Comparison of ENCODE assay signal across 8 cellular contexts in the genomic region with DNA sequence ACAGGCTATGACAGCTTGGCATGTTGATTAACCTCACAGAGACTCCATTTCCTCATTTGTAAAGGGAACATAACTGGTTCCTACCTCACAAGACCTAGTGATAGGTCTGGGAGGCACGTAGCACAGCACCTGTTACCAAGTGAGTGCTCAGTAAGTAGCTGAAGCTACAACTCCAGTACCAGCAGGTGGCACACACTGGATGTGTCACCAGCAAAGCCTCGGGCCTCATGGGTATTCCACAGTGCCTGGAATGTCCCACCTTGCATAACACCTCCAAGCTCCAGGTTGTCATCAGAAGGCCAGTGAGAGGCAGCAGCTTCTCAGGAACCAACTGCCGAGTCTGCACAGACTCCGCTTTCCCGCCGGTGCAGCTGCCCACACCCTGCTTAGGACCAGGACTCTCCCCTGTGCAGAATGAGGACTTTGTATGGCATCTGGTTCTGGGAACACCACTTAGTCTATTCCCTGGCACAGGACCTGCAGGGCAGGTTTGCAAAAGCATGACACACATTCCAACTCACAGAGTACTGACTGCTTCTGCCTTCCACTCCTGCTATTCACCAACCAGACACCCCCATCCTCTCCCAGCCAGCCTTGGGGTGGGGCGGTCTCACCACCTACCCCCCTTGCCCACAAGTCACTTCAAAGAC. TPM values are rescaled to one million over a fixed set of nuclear protein-coding genes. Genes with fewer than 3 reads are reported as not detected.
DNase-seq lines count a peak whose midpoint lies in the region; ATAC-seq and TF ChIP-seq lines count a peak whose summit lies in the region.

No MANE protein-coding gene starts in this region.

- ATAC-seq in GM18867 (IDR thresholded peaks at IDR 0.05; ENCODE audit: unreplicated experiment) (peak; percentile 36), GM18870 (IDR thresholded peaks at IDR 0.05; ENCODE audit: unreplicated experiment) (no peak)

- H3K36me3 ChIP-seq in kidney epithelial cell (ENCODE audit: control insufficient read depth, insufficient read depth, low read length) (no peaks in the 10 kb centered on the region), ascending aorta (no peaks in the 10 kb centered on the region)

- H3K27ac Mint-ChIP-seq in CD14-positive monocyte (peak overlapping the region; percentile 85 to 95 (median 90)), nephron progenitor cell (no peak overlapping the region)

- H3K4me3 Mint-ChIP-seq in CD14-positive monocyte: peak overlapping the region; percentile 78 to 86
- H3K4me3 Mint-ChIP-seq in nephron progenitor cell: no peak overlapping the region

- H3K4me3 ChIP-seq in kidney epithelial cell (ENCODE audit: low read depth, low read length) (no peak overlapping the region), ascending aorta (no peak overlapping the region)

- intact Hi-C loops in CD14-positive monocyte (cut with micrococcal nuclease) (loop anchor here in 1 of 2 donors (10.0 kb wide), 1 partner anchor 86 kb away; the partner anchor contains the start of gene HDAC7), ascending aorta (cut with DNase I) (loop anchor here (5.0 to 10.0 kb wide), 3 partner anchors 193 to 817 kb away; partner anchors contain the start of genes CCNT1, RPAP3 and SENP1)

- peaks cover 0 to 21% of the 10 kb centered on the region in 2 donors for H3K4me1 ChIP-seq in ascending aorta

- no peak for TF ChIP-seq CTCF in CD14-positive monocyte (IDR thresholded peaks at IDR 0.05)
- TF ChIP-seq CTCF in kidney epithelial cell (IDR thresholded peaks at IDR 0.05; ENCODE audit: insufficient read depth, low read length, poor library complexity, severe bottlenecking): peak; percentile 27
- TF ChIP-seq CTCF in nephron progenitor cell (IDR thresholded peaks at IDR 0.05): no peak
- no peak for TF ChIP-seq CTCF in ascending aorta (IDR thresholded peaks at IDR 0.05)

- peaks cover 32 to 38% of the 10 kb centered on the region in 2 donors for H3K36me3 Mint-ChIP-seq in CD14-positive monocyte
- H3K36me3 Mint-ChIP-seq in nephron progenitor cell (ENCODE audit: low read depth): no peaks in the 10 kb centered on the region

- H3K9me3 Mint-ChIP-seq in CD14-positive monocyte: peaks cover 0 to 1% (median 0%) of the 10 kb centered on the region in 7 donors
- H3K9me3 Mint-ChIP-seq in nephron progenitor cell: no peaks in the 10 kb centered on the region

- peaks cover 68% of the 10 kb centered on the region for H3K4me1 Mint-ChIP-seq in CD14-positive monocyte
- H3K4me1 Mint-ChIP-seq in nephron progenitor cell: peaks cover 14% of the 10 kb centered on the region

- no peak for DNase-seq in CD14-positive monocyte (ENCODE audit: low spot score)
- DNase-seq in SW480 (ENCODE audit: low spot score): peak; percentile 74
- DNase-seq in kidney epithelial cell (ENCODE audit: low read depth): peak; percentile 14
- no peak for DNase-seq in nephron progenitor cell
- DNase-seq in NCI-H2107 (lab: John Stamatoyannopoulos, UW): no peak
- DNase-seq in ascending aorta (ENCODE audit: low spot score in 2 of 2): no peak

- H3K27me3 ChIP-seq in kidney epithelial cell (ENCODE audit: control insufficient read depth, insufficient read depth, low read length): peaks cover 6% of the 10 kb centered on the region
- H3K27me3 ChIP-seq in ascending aorta: no peaks in the 10 kb centered on the region

- H3K27me3 Mint-ChIP-seq in CD14-positive monocyte (ENCODE audit: low read depth in 3 of 3): peaks cover 3 to 8% (median 5%) of the 10 kb centered on the region in 3 donors
- peaks cover 84% of the 10 kb centered on the region for H3K27me3 Mint-ChIP-seq in nephron progenitor cell (ENCODE audit: low read depth, poor library complexity)

- no peak overlapping the region for H3K27ac ChIP-seq in ascending aorta

- no peaks in the 10 kb centered on the region for H3K9me3 ChIP-seq in ascending aorta

RNA-seq across cellular contexts. Expression of gene VDR, which starts 4.2 kb away (rescaled TPM):
- 10 to 100 TPM in 1 of 2 donors, 1 to 10 TPM in 1; 6.0 to 12.8 TPM for polyA plus RNA-seq in CD14-positive monocyte
- 21.9 and 25.6 TPM in 2 replicates for total RNA-seq in kidney epithelial cell
- 13.1 TPM for total RNA-seq in ascending aorta

Comparison
In these comparisons a context has a peak if more than half of its experiments do, and no peak if none do; other contexts are left out.
1. DNase-seq: peak in SW480 (single experiment) and kidney epithelial cell (single experiment); none in CD14-positive monocyte (single experiment), nephron progenitor cell (single experiment), NCI-H2107 (single experiment) and ascending aorta (0 of 2).